Comparison of ENCODE assay signal across 11 cellular contexts in genomic region chr1:116489231-116489697, GRCh38.
A peak's percentile ranks its signal among the peaks of the same experiment; 100 is the strongest.
DNase-seq lines count a peak whose midpoint lies in the region; ATAC-seq and TF ChIP-seq lines count a peak whose summit lies in the region.
"Had no signal": no experiment of that assay in that cellular context is flagged by ENCODE, and none has a peak within 500 bp of the region (broad histone marks: within the 10 kb centered on the region; RNA-seq: fewer than 3 reads in every experiment).

No MANE protein-coding gene starts in this region.

- no peak overlapping the region for H3K4me3 ChIP-seq in epithelial cell of proximal tubule (ENCODE audit: low read depth, low read length)

- no peak overlapping the region for H3K27ac Mint-ChIP-seq in endothelial cell (ENCODE audit: unreplicated experiment)

- POLR2A ChIA-PET in HEK293T (lab: Yijun Ruan, JAX): interaction anchor here (1.3 kb wide), 1 partner anchor 350 kb away, joined by 3 read pairs; no protein-coding TSS in a partner anchor

- TF ChIP-seq CTCF in epithelial cell of proximal tubule (conservative IDR thresholded peaks at IDR 0.05; ENCODE audit: low read depth, low read length) (no peak), endothelial cell (IDR thresholded peaks at IDR 0.05; ENCODE audit: unreplicated experiment) (no peak)

- ATAC-seq in GM18909 (IDR thresholded peaks at IDR 0.05; ENCODE audit: poor library complexity, unreplicated experiment): peak; percentile 49
- ATAC-seq in GM18517 (IDR thresholded peaks at IDR 0.05; ENCODE audit: unreplicated experiment): no peak
- ATAC-seq in GM21381 (IDR thresholded peaks at IDR 0.05; ENCODE audit: unreplicated experiment): no peak

- CTCF ChIA-PET in HEK293T (lab: Yijun Ruan, JAX): interaction anchor here (0.9 to 1.8 kb wide), 2 partner anchors 13 to 350 kb away, joined by 3 to 9 read pairs; no protein-coding TSS in a partner anchor

- H3K36me3 Mint-ChIP-seq in endothelial cell (ENCODE audit: low read depth, unreplicated experiment): no peaks in the 10 kb centered on the region

- no peak overlapping the region for H3K4me3 Mint-ChIP-seq in endothelial cell (ENCODE audit: unreplicated experiment)

- no peaks in the 10 kb centered on the region for H3K9me3 Mint-ChIP-seq in endothelial cell (ENCODE audit: unreplicated experiment)

- H3K4me1 Mint-ChIP-seq in endothelial cell (ENCODE audit: unreplicated experiment): peaks cover 11% of the 10 kb centered on the region

- DNase-seq in NCI-H526 treated with DMSO at 0.1 percent for 48 hours (lab: John Stamatoyannopoulos, UW) (peak; percentile 63), epithelial cell of proximal tubule (ENCODE audit: low read depth) (peak; percentile 91), putamen (ENCODE audit: low spot score) (peak; percentile 73), HEK293T (ENCODE audit: extremely low spot score) (no peak), endothelial cell (ENCODE audit: low spot score) (no peak)
- DNase-seq: effector CD8-positive, alpha-beta T cell; GOT3; mesenchymal stem cell had no signal

- H3K27me3 Mint-ChIP-seq in endothelial cell (ENCODE audit: unreplicated experiment): no peaks in the 10 kb centered on the region

TF ChIP-seq in HEK293T, 16 proteins besides CTCF, POLR2A, EP300 and RAD21:
- TF ChIP-seq L3MBTL2 (conservative IDR thresholded peaks at IDR 0.05) (no peak), SP1 (IDR thresholded peaks at IDR 0.05) (no peak), CTBP1 (IDR thresholded peaks at IDR 0.05; ENCODE audit: borderline replicate concordance) (no peak), TARDBP (IDR thresholded peaks at IDR 0.05) (no peak), PKNOX1 (IDR thresholded peaks at IDR 0.05) (no peak), FOXK2 (IDR thresholded peaks at IDR 0.05) (no peak), FOXA1 (IDR thresholded peaks at IDR 0.05) (no peak), BHLHE40 (IDR thresholded peaks at IDR 0.05; ENCODE audit: borderline replicate concordance) (no peak), ELF4 (IDR thresholded peaks at IDR 0.05) (no peak), ZNF384 (IDR thresholded peaks at IDR 0.05) (no peak), SUZ12 (IDR thresholded peaks at IDR 0.05) (no peak), FOXM1 (IDR thresholded peaks at IDR 0.05; ENCODE audit: borderline replicate concordance) (no peak), ARNT (IDR thresholded peaks at IDR 0.05) (no peak), LEF1 (IDR thresholded peaks at IDR 0.05; ENCODE audit: borderline replicate concordance) (no peak), NFRKB (IDR thresholded peaks at IDR 0.05) (no peak)
TF ChIP-seq in HEK293T: peak in this region for 0.

Comparison
In these comparisons a context has a peak if more than half of its experiments do, and no peak if none do; other contexts are left out.
1. DNase-seq: peak in NCI-H526 treated with DMSO at 0.1 percent for 48 hours (single experiment), epithelial cell of proximal tubule (single experiment) and putamen (single experiment); none in HEK293T (single experiment) and endothelial cell (single experiment).